In the genomic region with DNA sequence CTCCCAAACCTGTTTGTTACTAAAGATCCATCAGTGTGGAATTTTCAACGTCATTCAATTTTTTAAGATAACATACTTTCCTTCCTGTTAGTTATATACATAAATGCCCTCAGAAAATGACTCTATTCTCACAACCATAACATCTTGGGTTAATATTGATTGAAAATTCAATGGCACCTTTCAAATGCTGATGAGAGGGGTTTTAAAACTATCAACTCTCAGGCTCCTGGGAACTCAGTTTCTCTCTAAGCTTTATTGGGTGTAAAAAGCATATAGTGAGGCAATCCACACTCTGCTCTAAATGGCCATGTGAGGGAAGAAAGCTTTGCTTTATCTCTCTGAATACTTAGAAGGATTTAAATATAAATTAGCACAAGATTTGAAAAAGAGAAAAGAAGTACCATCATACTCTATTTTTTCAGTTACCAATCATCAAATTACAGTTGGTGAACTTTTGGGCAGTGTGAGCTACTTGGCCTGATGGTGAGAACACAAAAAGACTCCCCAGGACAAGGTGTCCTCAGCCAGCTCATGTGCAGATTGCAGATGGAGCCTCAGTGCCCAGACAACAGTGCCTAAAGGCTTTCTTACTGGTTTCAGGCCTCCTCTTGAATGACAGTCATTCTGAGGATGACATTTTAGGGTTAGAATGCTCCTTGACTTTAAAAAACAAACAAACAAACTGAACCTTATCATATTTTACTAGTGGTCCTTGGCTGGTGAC, we compare ENCODE assay signal across 16 cellular contexts. TPM values are rescaled to one million over a fixed set of nuclear protein-coding genes. Genes with fewer than 3 reads are reported as not detected.
DNase-seq lines count a peak whose midpoint lies in the region; ATAC-seq and TF ChIP-seq lines count a peak whose summit lies in the region.
"Had no signal": no experiment of that assay in that cellular context is flagged by ENCODE, and none has a peak within 500 bp of the region (broad histone marks: within the 10 kb centered on the region; RNA-seq: fewer than 3 reads in every experiment).

No MANE protein-coding gene starts in this region.

- ATAC-seq in GM19035 (IDR thresholded peaks at IDR 0.05; ENCODE audit: unreplicated experiment) = no peak
- ATAC-seq: PC-3 had no signal

- peaks cover 42% of the 10 kb centered on the region for H3K4me1 Mint-ChIP-seq in T-helper 1 cell treated with Interleukin-12 subunit alpha and Interleukin-12 subunit beta and Interleukin-4 antibody, amounts not matched to agents 30 μg/mL and 1 μg/mL, for 36 hours (ENCODE audit: low read depth)

- TF ChIP-seq CTCF in GM12865 (IDR thresholded peaks at IDR 0.05; ENCODE audit: insufficient read depth, low read depth, low read length, missing control alignments) = no peak

- peak; percentile 70 for DNase-seq in NCI-H2227 treated with DMSO at 0.1 percent for 48 hours (lab: John Stamatoyannopoulos, UW)
- DNase-seq in NCI-H2227 (lab: John Stamatoyannopoulos, UW; ENCODE audit: unreplicated experiment) = no peak
- DNase-seq in GM12865 (ENCODE audit: low read depth) = peak; percentile 32
- peak; percentile 10 for DNase-seq in cerebellum (ENCODE audit: low spot score)
- DNase-seq in stimulated activated naive CD4-positive, alpha-beta T cell treated with Interleukin-2 at 50 U/mL for 16 hours (lab: John Stamatoyannopoulos, UW) = no peak
- DNase-seq in NCI-H748 treated with DMSO at 0.1 percent for 48 hours (lab: John Stamatoyannopoulos, UW) = no peak
- DNase-seq: DMS153, EL, GM23248, NCI-H1436 treated with DMSO at 0.1 percent for 48 hours, NCI-H2081, NCI-H345, NCI-H69, PC-3 had no signal

- no peaks in the 10 kb centered on the region for H3K27me3 Mint-ChIP-seq in T-helper 1 cell treated with Interleukin-12 subunit alpha and Interleukin-12 subunit beta and Interleukin-4 antibody, amounts not matched to agents 30 μg/mL and 1 μg/mL, for 36 hours (ENCODE audit: low read depth)

- no peak overlapping the region for H3K4me3 ChIP-seq in GM12865 (ENCODE audit: low read depth, low read length)
- H3K4me3 ChIP-seq: GM23248 had no signal

- no peaks in the 10 kb centered on the region for H3K36me3 Mint-ChIP-seq in T-helper 1 cell treated with Interleukin-12 subunit alpha and Interleukin-12 subunit beta and Interleukin-4 antibody, amounts not matched to agents 30 μg/mL and 1 μg/mL, for 36 hours (ENCODE audit: low read depth)

- H3K4me3 Mint-ChIP-seq in T-helper 1 cell treated with Interleukin-12 subunit alpha and Interleukin-12 subunit beta and Interleukin-4 antibody, amounts not matched to agents 30 μg/mL and 1 μg/mL, for 36 hours = no peak overlapping the region

- H3K9me3 Mint-ChIP-seq in T-helper 1 cell treated with Interleukin-12 subunit alpha and Interleukin-12 subunit beta and Interleukin-4 antibody, amounts not matched to agents 30 μg/mL and 1 μg/mL, for 36 hours = no peaks in the 10 kb centered on the region

- H3K27ac Mint-ChIP-seq in T-helper 1 cell treated with Interleukin-12 subunit alpha and Interleukin-12 subunit beta and Interleukin-4 antibody, amounts not matched to agents 30 μg/mL and 1 μg/mL, for 36 hours = peak overlapping the region; percentile 7

RNA-seq across cellular contexts. Expression of gene CERS6, which starts 24.6 kb away (rescaled TPM):
- 73.6 TPM for total RNA-seq in cerebellum

Comparison
In these comparisons a context has a peak if more than half of its experiments do, and no peak if none do; other contexts are left out.
1. DNase-seq: peak in NCI-H2227 treated with DMSO at 0.1 percent for 48 hours (single experiment), GM12865 (single experiment) and cerebellum (single experiment); none in NCI-H2227 (single experiment), stimulated activated naive CD4-positive, alpha-beta T cell treated with Interleukin-2 at 50 U/mL for 16 hours (single experiment) and NCI-H748 treated with DMSO at 0.1 percent for 48 hours (single experiment).